In the genomic region with DNA sequence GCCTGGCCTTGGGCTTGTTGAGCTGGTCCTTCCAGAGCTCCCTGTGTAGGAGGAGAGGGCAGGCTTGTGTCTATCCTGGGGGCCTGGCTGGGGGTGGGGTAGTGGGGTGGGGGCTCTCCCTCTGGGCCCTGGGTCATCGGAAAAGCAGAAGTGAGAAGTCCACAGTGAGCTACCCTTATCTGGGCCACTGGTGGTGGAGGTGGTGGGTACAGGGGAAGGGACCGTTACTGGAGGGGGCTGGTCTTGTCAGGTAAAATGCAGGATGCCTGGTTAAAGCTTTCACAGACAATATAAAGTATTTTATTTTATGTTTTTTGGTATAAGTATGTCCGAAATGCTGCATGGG, we compare ENCODE assay signal across 11 cellular contexts. TPM values are rescaled to one million over a fixed set of nuclear protein-coding genes. Genes with fewer than 3 reads are reported as not detected.
DNase-seq lines count a peak whose midpoint lies in the region; ATAC-seq, FAIRE-seq and TF ChIP-seq lines count a peak whose summit lies in the region.
"Had no signal": no experiment of that assay in that cellular context is flagged by ENCODE, and none has a peak within 500 bp of the region (broad histone marks: within the 10 kb centered on the region; RNA-seq: fewer than 3 reads in every experiment).

No MANE protein-coding gene starts in this region.

- TF ChIP-seq POLR2A in transverse colon (IDR thresholded peaks at IDR 0.05) = no peak

- H3K4me1 Mint-ChIP-seq in activated CD4-positive, alpha-beta memory T cell treated with anti-CD3 and anti-CD28 coated beads for 36 hours (ENCODE audit: low read depth) = peaks cover 21% of the 10 kb centered on the region
- H3K4me1 Mint-ChIP-seq in activated CD4-positive, alpha-beta memory T cell treated with anti-CD3 and anti-CD28 coated beads, Interleukin-2, amount 10 ng/mL, durations not matched to agents 7 days and 5 days = peaks cover 12% of the 10 kb centered on the region
- peaks cover 4 to 6% (median 4%) of the 10 kb centered on the region in 3 donors for H3K4me1 Mint-ChIP-seq in CD8-positive, alpha-beta memory T cell
- H3K4me1 Mint-ChIP-seq: neural crest cell had no signal

- intact Hi-C loops in activated CD4-positive, alpha-beta memory T cell treated with anti-CD3 and anti-CD28 coated beads for 36 hours (cut with micrococcal nuclease) = no loop called here
- intact Hi-C loops in transverse colon (cut with DNase I; ENCODE audit: low total_unique reads) = no loop called here

- H3K27ac ChIP-seq in SU-DHL-6 (ENCODE audit: low read depth, low read length) (0 out of 2 replicates have a peak overlapping the region, but pooled peaks have one; percentile 32), transverse colon (peak overlapping the region in 3 of 4 donors; percentile 48 to 51 (median 50))
- H3K27ac ChIP-seq in CD8-positive, alpha-beta memory T cell (ENCODE audit: low read depth, low read length) = no peak overlapping the region

- TF ChIP-seq CTCF in SU-DHL-6 (IDR thresholded peaks at IDR 0.05; ENCODE audit: insufficient read depth, low read length, poor library complexity, severe bottlenecking) (no peak), transverse colon (IDR thresholded peaks at IDR 0.05) (no peak)

- H4K20me1 ChIP-seq in SU-DHL-6 (ENCODE audit: low read depth, low read length) = no peaks in the 10 kb centered on the region

- FAIRE-seq in frontal cortex (lab: Jason Lieb, UNC) = no peak

- H3K9ac ChIP-seq in SU-DHL-6 (ENCODE audit: low read length) = peak overlapping the region; percentile 38

- no peaks in the 10 kb centered on the region for H3F3A ChIP-seq in SU-DHL-6 (ENCODE audit: insufficient read depth)

- no peak overlapping the region for H3K4me3 Mint-ChIP-seq in activated CD4-positive, alpha-beta memory T cell treated with anti-CD3 and anti-CD28 coated beads for 36 hours
- no peak overlapping the region for H3K4me3 Mint-ChIP-seq in activated CD4-positive, alpha-beta memory T cell treated with anti-CD3 and anti-CD28 coated beads, Interleukin-2, amount 10 ng/mL, durations not matched to agents 7 days and 5 days
- H3K4me3 Mint-ChIP-seq in CD8-positive, alpha-beta memory T cell = no peak overlapping the region
- H3K4me3 Mint-ChIP-seq: neural crest cell had no signal

- no peak for TF ChIP-seq EP300 in transverse colon (IDR thresholded peaks at IDR 0.05; ENCODE audit: low read depth)

- no peaks in the 10 kb centered on the region for H3K4me1 ChIP-seq in transverse colon
- H3K4me1 ChIP-seq in CD8-positive, alpha-beta memory T cell (ENCODE audit: insufficient read depth, low read length) = no peaks in the 10 kb centered on the region

- ATAC-seq in HG02852 (IDR thresholded peaks at IDR 0.05; ENCODE audit: unreplicated experiment) = peak; percentile 24
- no peak for ATAC-seq in GM21576 (IDR thresholded peaks at IDR 0.05; ENCODE audit: unreplicated experiment)

- H2AFZ ChIP-seq in SU-DHL-6 (ENCODE audit: low read depth, low read length, severe bottlenecking) = peak overlapping the region; percentile 85

- WGBS in transverse colon (ENCODE audit: low coverage in 1 of 2), 2 donors = 49 to 63% methylated on average over 2 to 3 of the region's 3 CpGs

- H3K27me3 Mint-ChIP-seq in activated CD4-positive, alpha-beta memory T cell treated with anti-CD3 and anti-CD28 coated beads for 36 hours = peaks cover 15% of the 10 kb centered on the region
- peaks cover 20% of the 10 kb centered on the region for H3K27me3 Mint-ChIP-seq in activated CD4-positive, alpha-beta memory T cell treated with anti-CD3 and anti-CD28 coated beads, Interleukin-2, amount 10 ng/mL, durations not matched to agents 7 days and 5 days
- H3K27me3 Mint-ChIP-seq in CD8-positive, alpha-beta memory T cell = peaks cover 14 to 30% of the 10 kb centered on the region in 2 donors

- no peaks in the 10 kb centered on the region for H3K9me2 ChIP-seq in SU-DHL-6 (replicated peaks; ENCODE audit: insufficient read depth, low read length)

- in situ Hi-C loops in transverse colon (cut with MboI; ENCODE audit: low pct_ligation_motif_present in 1 of 4, low pct_unique_long_range_greater_than_20kb in 1 of 4, low sequenced_read_pairs in 3 of 4) = no loop called here

- CTCF ChIA-PET in activated CD4-positive, alpha-beta memory T cell treated with anti-CD3 and anti-CD28 coated beads for 36 hours (lab: Charles Lee) = interaction anchor here (1.0 to 8.3 kb wide), 8 partner anchors 17 to 243 kb away, joined by 3 to 74 read pairs (median 6); no protein-coding TSS in a partner anchor
- CTCF ChIA-PET in activated CD4-positive, alpha-beta memory T cell treated with anti-CD3 and anti-CD28 coated beads, Interleukin-2, amount 10 ng/mL, durations not matched to agents 7 days and 5 days (lab: Charles Lee) = interaction anchor here (0.6 to 2.4 kb wide), 10 partner anchors 10 to 243 kb away, joined by 3 to 9 read pairs (median 4); no protein-coding TSS in a partner anchor
- CTCF ChIA-PET in CD8-positive, alpha-beta memory T cell (lab: Charles Lee) = interaction anchor here (0.8 to 1.7 kb wide), 6 partner anchors 10 to 58 kb away, joined by 3 to 5 read pairs (median 3); a partner anchor contains a TSS

- H3K4me2 ChIP-seq in SU-DHL-6 (ENCODE audit: low read depth, low read length, poor library complexity, severe bottlenecking) = peak overlapping the region; percentile 24

- H3K36me3 ChIP-seq in SU-DHL-6 (ENCODE audit: low read length) (no peaks in the 10 kb centered on the region), transverse colon (no peaks in the 10 kb centered on the region)
- no peaks in the 10 kb centered on the region for H3K36me3 ChIP-seq in CD8-positive, alpha-beta memory T cell (ENCODE audit: insufficient read depth, low read length)

- H3K9me3 Mint-ChIP-seq in activated CD4-positive, alpha-beta memory T cell treated with anti-CD3 and anti-CD28 coated beads for 36 hours = no peaks in the 10 kb centered on the region
- no peaks in the 10 kb centered on the region for H3K9me3 Mint-ChIP-seq in activated CD4-positive, alpha-beta memory T cell treated with anti-CD3 and anti-CD28 coated beads, Interleukin-2, amount 10 ng/mL, durations not matched to agents 7 days and 5 days
- no peaks in the 10 kb centered on the region for H3K9me3 Mint-ChIP-seq in CD8-positive, alpha-beta memory T cell
- H3K9me3 Mint-ChIP-seq: neural crest cell had no signal

- no peak overlapping the region for H3K4me3 ChIP-seq in SU-DHL-6 (ENCODE audit: insufficient read depth, low read length, poor library complexity, severe bottlenecking)
- H3K4me3 ChIP-seq in transverse colon = no peak overlapping the region
- no peak overlapping the region for H3K4me3 ChIP-seq in CD8-positive, alpha-beta memory T cell (ENCODE audit: low read length)

- H3K36me3 Mint-ChIP-seq in activated CD4-positive, alpha-beta memory T cell treated with anti-CD3 and anti-CD28 coated beads for 36 hours = no peaks in the 10 kb centered on the region
- H3K36me3 Mint-ChIP-seq in activated CD4-positive, alpha-beta memory T cell treated with anti-CD3 and anti-CD28 coated beads, Interleukin-2, amount 10 ng/mL, durations not matched to agents 7 days and 5 days (ENCODE audit: low read depth) = no peaks in the 10 kb centered on the region
- no peaks in the 10 kb centered on the region for H3K36me3 Mint-ChIP-seq in CD8-positive, alpha-beta memory T cell

- H3K9me3 ChIP-seq in SU-DHL-6 (ENCODE audit: insufficient read depth, low read length) = no peaks in the 10 kb centered on the region
- no peaks in the 10 kb centered on the region for H3K9me3 ChIP-seq in transverse colon
- H3K9me3 ChIP-seq in CD8-positive, alpha-beta memory T cell (ENCODE audit: low read length) = no peaks in the 10 kb centered on the region

- POLR2A ChIA-PET in activated CD4-positive, alpha-beta memory T cell treated with anti-CD3 and anti-CD28 coated beads for 36 hours (lab: Charles Lee) = interaction anchor here (1.3 to 1.6 kb wide), 3 partner anchors 22 to 24 kb away, joined by 3 to 8 read pairs (median 4); no protein-coding TSS in a partner anchor
- POLR2A ChIA-PET in activated CD4-positive, alpha-beta memory T cell treated with anti-CD3 and anti-CD28 coated beads, Interleukin-2, amount 10 ng/mL, durations not matched to agents 7 days and 5 days (lab: Charles Lee) = interaction anchor here (1.1 to 2.9 kb wide), 3 partner anchors 23 to 67 kb away, joined by 4 to 20 read pairs (median 6); a partner anchor contains a TSS
- POLR2A ChIA-PET in CD8-positive, alpha-beta memory T cell (lab: Charles Lee) = no interaction called here

- H3K27ac Mint-ChIP-seq in activated CD4-positive, alpha-beta memory T cell treated with anti-CD3 and anti-CD28 coated beads for 36 hours = peak overlapping the region; percentile 38
- H3K27ac Mint-ChIP-seq in activated CD4-positive, alpha-beta memory T cell treated with anti-CD3 and anti-CD28 coated beads, Interleukin-2, amount 10 ng/mL, durations not matched to agents 7 days and 5 days = no peak overlapping the region
- no peak overlapping the region for H3K27ac Mint-ChIP-seq in CD8-positive, alpha-beta memory T cell

- no peak for DNase-seq in activated CD4-positive, alpha-beta memory T cell treated with anti-CD3 and anti-CD28 coated beads for 36 hours
- no peak for DNase-seq in activated CD4-positive, alpha-beta memory T cell treated with anti-CD3 and anti-CD28 coated beads, Interleukin-2, amount 10 ng/mL, durations not matched to agents 7 days and 5 days
- DNase-seq in transverse colon (no peak), frontal cortex (ENCODE audit: low spot score in 2 of 2) (no peak)
- no peak for DNase-seq in CD8-positive, alpha-beta memory T cell
- DNase-seq: NCI-H1048, NCI-H774 had no signal

- H3K27me3 ChIP-seq in SU-DHL-6 (ENCODE audit: low read length) (no peaks in the 10 kb centered on the region), transverse colon (peaks cover 14% of the 10 kb centered on the region)
- peaks cover 3% of the 10 kb centered on the region for H3K27me3 ChIP-seq in CD8-positive, alpha-beta memory T cell (ENCODE audit: insufficient read depth, low read length, poor library complexity, severe bottlenecking)

- H3K79me2 ChIP-seq in SU-DHL-6 (ENCODE audit: insufficient read depth, low read length) = no peaks in the 10 kb centered on the region

RNA-seq across cellular contexts. Expression of a gene that starts 0.3 kb away (rescaled TPM):
- under 1 TPM; 0.19 to 0.26 TPM for total RNA-seq in activated CD4-positive, alpha-beta memory T cell treated with anti-CD3 and anti-CD28 coated beads for 36 hours
- total RNA-seq in activated CD4-positive, alpha-beta memory T cell treated with anti-CD3 and anti-CD28 coated beads, Interleukin-2, amount 10 ng/mL, durations not matched to agents 7 days and 5 days = under 1 TPM; 0.45 to 0.88 TPM
- 10 to 100 TPM in 1 of 4 donors, 1 to 10 TPM in 2, not detected in 1; 3.7 to 15.7 (median 4.9) TPM for total RNA-seq in transverse colon
- 1.2 TPM for total RNA-seq in frontal cortex
- 1 to 10 TPM; 2.4 to 2.9 TPM for total RNA-seq in CD8-positive, alpha-beta memory T cell
- 1.1 TPM for polyA plus RNA-seq in CD8-positive, alpha-beta memory T cell
- total RNA-seq: neural crest cell had no signal

RNA-seq across cellular contexts. Expression of a gene that starts 27.4 kb away (rescaled TPM):
- total RNA-seq in activated CD4-positive, alpha-beta memory T cell treated with anti-CD3 and anti-CD28 coated beads for 36 hours = not detected
- not detected for total RNA-seq in activated CD4-positive, alpha-beta memory T cell treated with anti-CD3 and anti-CD28 coated beads, Interleukin-2, amount 10 ng/mL, durations not matched to agents 7 days and 5 days
- not detected for total RNA-seq in transverse colon
- total RNA-seq in frontal cortex = not detected
- total RNA-seq in CD8-positive, alpha-beta memory T cell = not detected
- not detected for polyA plus RNA-seq in CD8-positive, alpha-beta memory T cell

RNA-seq across cellular contexts. Expression of a gene that starts 30.0 kb away (rescaled TPM):
- total RNA-seq in activated CD4-positive, alpha-beta memory T cell treated with anti-CD3 and anti-CD28 coated beads for 36 hours = under 1 TPM; 0.36 to 0.64 TPM
- not detected for total RNA-seq in activated CD4-positive, alpha-beta memory T cell treated with anti-CD3 and anti-CD28 coated beads, Interleukin-2, amount 10 ng/mL, durations not matched to agents 7 days and 5 days
- not detected for total RNA-seq in transverse colon
- not detected for total RNA-seq in frontal cortex
- under 1 TPM; 0.66 to 0.93 TPM for total RNA-seq in CD8-positive, alpha-beta memory T cell
- 0.38 TPM for polyA plus RNA-seq in CD8-positive, alpha-beta memory T cell
- total RNA-seq: neural crest cell had no signal

RNA-seq across cellular contexts. Expression of a gene that starts 40.5 kb away (rescaled TPM):
- total RNA-seq in activated CD4-positive, alpha-beta memory T cell treated with anti-CD3 and anti-CD28 coated beads for 36 hours = not detected
- not detected for total RNA-seq in activated CD4-positive, alpha-beta memory T cell treated with anti-CD3 and anti-CD28 coated beads, Interleukin-2, amount 10 ng/mL, durations not matched to agents 7 days and 5 days
- 1 to 10 TPM in 1 of 4 donors, under 1 TPM in 1, not detected in 2; 0.27 to 1.3 TPM for total RNA-seq in transverse colon
- 0.82 TPM for total RNA-seq in frontal cortex
- total RNA-seq in CD8-positive, alpha-beta memory T cell = not detected
- polyA plus RNA-seq in CD8-positive, alpha-beta memory T cell = not detected
- total RNA-seq: neural crest cell had no signal

RNA-seq across cellular contexts. Expression of a gene that starts 45.3 kb away (rescaled TPM):
- 100 to 1,000 TPM; 140 to 149 TPM for total RNA-seq in activated CD4-positive, alpha-beta memory T cell treated with anti-CD3 and anti-CD28 coated beads for 36 hours
- 100 to 1,000 TPM; 417 to 428 TPM for total RNA-seq in activated CD4-positive, alpha-beta memory T cell treated with anti-CD3 and anti-CD28 coated beads, Interleukin-2, amount 10 ng/mL, durations not matched to agents 7 days and 5 days
- 1 to 10 TPM in 2 of 4 donors, not detected in 2; 1.6 to 3.0 TPM for total RNA-seq in transverse colon
- not detected for total RNA-seq in frontal cortex
- total RNA-seq in CD8-positive, alpha-beta memory T cell = 100 to 1,000 TPM; 866 to 901 TPM
- 2,087 TPM for polyA plus RNA-seq in CD8-positive, alpha-beta memory T cell
- total RNA-seq: neural crest cell had no signal
